In the genomic region with DNA sequence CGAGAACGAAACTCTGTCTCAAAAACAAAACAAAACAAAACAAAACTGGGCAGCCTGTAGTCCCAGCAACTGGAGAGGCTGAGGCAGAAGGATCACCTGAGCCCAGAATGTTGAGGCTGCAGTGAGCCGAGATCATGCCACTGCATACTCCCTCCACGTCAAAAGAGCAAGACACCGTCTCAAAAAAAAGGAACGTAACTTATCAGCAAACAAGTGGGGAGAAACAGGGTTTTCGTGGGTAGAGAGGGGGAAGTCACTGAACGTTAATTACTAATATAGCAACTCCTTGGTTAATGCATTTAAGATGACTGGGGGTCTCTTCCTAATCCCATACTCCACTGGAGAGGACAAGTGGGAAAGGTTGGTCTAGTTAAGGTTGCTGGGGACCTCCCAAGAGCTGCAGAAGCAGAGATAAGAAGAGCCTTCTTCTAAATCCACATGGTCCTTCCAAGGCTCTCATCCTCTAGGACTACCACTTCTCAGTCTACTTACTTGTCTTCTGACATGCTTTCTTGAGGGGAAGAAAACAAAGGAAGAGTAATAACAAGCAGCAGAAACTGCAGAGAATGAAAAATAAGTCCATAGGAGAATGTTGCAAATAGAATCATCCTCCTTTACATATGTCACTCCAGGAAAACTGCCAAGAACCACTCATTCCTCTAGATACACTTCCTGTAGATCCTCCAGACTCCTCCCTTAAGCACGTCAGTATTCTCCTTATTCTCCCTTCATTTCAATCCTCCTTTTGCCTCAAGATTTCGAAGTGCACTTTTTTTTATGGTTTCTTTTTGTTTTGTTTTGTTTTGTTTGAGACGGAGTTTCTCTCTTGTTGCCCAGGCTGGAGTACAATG, we compare ENCODE assay signal across 11 cellular contexts. TPM values are rescaled to one million over a fixed set of nuclear protein-coding genes. Genes with fewer than 3 reads are reported as not detected.
DNase-seq lines count a peak whose midpoint lies in the region; ATAC-seq lines count a peak whose summit lies in the region.
"Had no signal": no experiment of that assay in that cellular context is flagged by ENCODE, and none has a peak within 500 bp of the region (broad histone marks: within the 10 kb centered on the region; RNA-seq: fewer than 3 reads in every experiment).

No MANE protein-coding gene starts in this region.

- no peaks in the 10 kb centered on the region for H3K27me3 Mint-ChIP-seq in natural killer cell treated with Interleukin-12 subunit alpha and Interleukin-12 subunit beta and Interleukin-15 and Interleukin-18, amount 100 ng/mL, for 72 hours
- H3K27me3 Mint-ChIP-seq in activated CD4-positive, alpha-beta T cell treated with anti-CD3 and anti-CD28 coated beads, Interleukin-2, amount 10 ng/mL, durations not matched to agents 7 days and 5 days: no peaks in the 10 kb centered on the region

- peak overlapping the region; percentile 64 for H3K4me3 Mint-ChIP-seq in natural killer cell treated with Interleukin-12 subunit alpha and Interleukin-12 subunit beta and Interleukin-15 and Interleukin-18, amount 100 ng/mL, for 72 hours
- no peak overlapping the region for H3K4me3 Mint-ChIP-seq in activated CD4-positive, alpha-beta T cell treated with anti-CD3 and anti-CD28 coated beads, Interleukin-2, amount 10 ng/mL, durations not matched to agents 7 days and 5 days
- H3K4me3 Mint-ChIP-seq: neural progenitor cell had no signal

- CTCF ChIA-PET in activated CD4-positive, alpha-beta T cell treated with anti-CD3 and anti-CD28 coated beads, Interleukin-2, amount 10 ng/mL, durations not matched to agents 7 days and 5 days (lab: Charles Lee): interaction anchor here (0.6 to 1.1 kb wide), 2 partner anchors 14 to 426 kb away, joined by 3 to 5 read pairs; a partner anchor contains a TSS

- peak in 1 of 2 donors; percentile 48 for ATAC-seq in natural killer cell treated with Interleukin-12 subunit alpha and Interleukin-12 subunit beta and Interleukin-15 and Interleukin-18, amount 100 ng/mL, for 72 hours
- no peak for ATAC-seq in left ventricle myocardium superior
- ATAC-seq: gastrocnemius medialis, Panc1 had no signal

- H3K4me3 ChIP-seq in MG63: peak overlapping the region; percentile 20; the same call in 1 of the 2 replicates
- H3K4me3 ChIP-seq: gastrocnemius medialis, neural progenitor cell had no signal

- no peaks in the 10 kb centered on the region for H3K27me3 ChIP-seq in MG63
- H3K27me3 ChIP-seq: gastrocnemius medialis, neural progenitor cell had no signal

- no peak overlapping the region for H3K27ac Mint-ChIP-seq in natural killer cell treated with Interleukin-12 subunit alpha and Interleukin-12 subunit beta and Interleukin-15 and Interleukin-18, amount 100 ng/mL, for 72 hours
- H3K27ac Mint-ChIP-seq in activated CD4-positive, alpha-beta T cell treated with anti-CD3 and anti-CD28 coated beads, Interleukin-2, amount 10 ng/mL, durations not matched to agents 7 days and 5 days: no peak overlapping the region
- H3K27ac Mint-ChIP-seq: neural progenitor cell had no signal

- H3K36me3 ChIP-seq in MG63: no peaks in the 10 kb centered on the region
- H3K36me3 ChIP-seq: gastrocnemius medialis, neural progenitor cell had no signal

- H3K4me1 Mint-ChIP-seq in natural killer cell treated with Interleukin-12 subunit alpha and Interleukin-12 subunit beta and Interleukin-15 and Interleukin-18, amount 100 ng/mL, for 72 hours (ENCODE audit: low read depth in 2 of 2): peaks cover 25 to 30% of the 10 kb centered on the region in 2 donors
- peaks cover 29% of the 10 kb centered on the region for H3K4me1 Mint-ChIP-seq in activated CD4-positive, alpha-beta T cell treated with anti-CD3 and anti-CD28 coated beads, Interleukin-2, amount 10 ng/mL, durations not matched to agents 7 days and 5 days

- no peaks in the 10 kb centered on the region for H3K36me3 Mint-ChIP-seq in natural killer cell treated with Interleukin-12 subunit alpha and Interleukin-12 subunit beta and Interleukin-15 and Interleukin-18, amount 100 ng/mL, for 72 hours
- H3K36me3 Mint-ChIP-seq in activated CD4-positive, alpha-beta T cell treated with anti-CD3 and anti-CD28 coated beads, Interleukin-2, amount 10 ng/mL, durations not matched to agents 7 days and 5 days (ENCODE audit: low read depth): peaks cover 2% of the 10 kb centered on the region

- peak; percentile 91 for DNase-seq in ELR (ENCODE audit: low read depth)
- no peak for DNase-seq in MG63
- DNase-seq in astrocyte of the hippocampus (ENCODE audit: low read depth, low spot score): peak; percentile 39
- DNase-seq in natural killer cell treated with Interleukin-12 subunit alpha and Interleukin-12 subunit beta and Interleukin-15 and Interleukin-18, amount 100 ng/mL, for 72 hours (ENCODE audit: low spot score): no peak
- DNase-seq in NCI-H82 (lab: John Stamatoyannopoulos, UW): no peak
- DNase-seq in activated CD4-positive, alpha-beta T cell treated with anti-CD3 and anti-CD28 coated beads, Interleukin-2, amount 10 ng/mL, durations not matched to agents 7 days and 5 days: no peak
- no peak for DNase-seq in stimulated activated CD4-positive, alpha-beta T cell treated with anti-CD3 and anti-CD28 coated beads, Interleukin-4, amount 100 ng/mL, for 24 hours
- no peak for DNase-seq in left ventricle myocardium superior
- DNase-seq: gastrocnemius medialis had no signal

- H3K9me3 Mint-ChIP-seq in natural killer cell treated with Interleukin-12 subunit alpha and Interleukin-12 subunit beta and Interleukin-15 and Interleukin-18, amount 100 ng/mL, for 72 hours: no peaks in the 10 kb centered on the region
- H3K9me3 Mint-ChIP-seq in activated CD4-positive, alpha-beta T cell treated with anti-CD3 and anti-CD28 coated beads, Interleukin-2, amount 10 ng/mL, durations not matched to agents 7 days and 5 days: no peaks in the 10 kb centered on the region
- H3K9me3 Mint-ChIP-seq: neural progenitor cell had no signal

- H3K9me3 ChIP-seq in MG63: no peaks in the 10 kb centered on the region
- H3K9me3 ChIP-seq: gastrocnemius medialis had no signal

- intact Hi-C loops in left ventricle myocardium superior (cut with micrococcal nuclease): no loop called here

- POLR2A ChIA-PET in activated CD4-positive, alpha-beta T cell treated with anti-CD3 and anti-CD28 coated beads, Interleukin-2, amount 10 ng/mL, durations not matched to agents 7 days and 5 days (lab: Charles Lee): no interaction called here

RNA-seq across cellular contexts. Expression of a gene that starts 5.8 kb away (rescaled TPM):
- 12.2 and 21.5 TPM in 2 replicates for total RNA-seq in MG63 (2014; rRNA removed; shearing (Covaris generic); ENCODE audit: low replicate concordance)
- total RNA-seq in natural killer cell treated with Interleukin-12 subunit alpha and Interleukin-12 subunit beta and Interleukin-15 and Interleukin-18, amount 100 ng/mL, for 72 hours: 10 to 100 TPM; 77.1 to 88.7 TPM
- 10 to 100 TPM; 39.6 to 49.6 TPM for total RNA-seq in activated CD4-positive, alpha-beta T cell treated with anti-CD3 and anti-CD28 coated beads, Interleukin-2, amount 10 ng/mL, durations not matched to agents 7 days and 5 days
- 41.9 TPM for total RNA-seq in left ventricle myocardium superior

RNA-seq across cellular contexts. Expression of a gene that starts 38.2 kb away (rescaled TPM):
- total RNA-seq in MG63 (2014; rRNA removed; shearing (Covaris generic); ENCODE audit: low replicate concordance): 14.2 and 23.6 TPM in 2 replicates
- total RNA-seq in natural killer cell treated with Interleukin-12 subunit alpha and Interleukin-12 subunit beta and Interleukin-15 and Interleukin-18, amount 100 ng/mL, for 72 hours: 10 to 100 TPM; 19.6 to 34.8 TPM
- total RNA-seq in activated CD4-positive, alpha-beta T cell treated with anti-CD3 and anti-CD28 coated beads, Interleukin-2, amount 10 ng/mL, durations not matched to agents 7 days and 5 days: 10 to 100 TPM; 20.2 to 20.9 TPM
- 8.1 TPM for total RNA-seq in left ventricle myocardium superior

Comparison
In these comparisons a context has a peak if more than half of its experiments do, and no peak if none do; other contexts are left out.
1. DNase-seq: peak in ELR (single experiment) and astrocyte of the hippocampus (single experiment); none in MG63 (single experiment), natural killer cell treated with Interleukin-12 subunit alpha and Interleukin-12 subunit beta and Interleukin-15 and Interleukin-18, amount 100 ng/mL, for 72 hours (single experiment), NCI-H82 (single experiment), activated CD4-positive, alpha-beta T cell treated with anti-CD3 and anti-CD28 coated beads, Interleukin-2, amount 10 ng/mL, durations not matched to agents 7 days and 5 days (single experiment), stimulated activated CD4-positive, alpha-beta T cell treated with anti-CD3 and anti-CD28 coated beads, Interleukin-4, amount 100 ng/mL, for 24 hours (single experiment) and left ventricle myocardium superior (single experiment).